ENCODE assay signal across 8 cellular contexts in the genomic region with DNA sequence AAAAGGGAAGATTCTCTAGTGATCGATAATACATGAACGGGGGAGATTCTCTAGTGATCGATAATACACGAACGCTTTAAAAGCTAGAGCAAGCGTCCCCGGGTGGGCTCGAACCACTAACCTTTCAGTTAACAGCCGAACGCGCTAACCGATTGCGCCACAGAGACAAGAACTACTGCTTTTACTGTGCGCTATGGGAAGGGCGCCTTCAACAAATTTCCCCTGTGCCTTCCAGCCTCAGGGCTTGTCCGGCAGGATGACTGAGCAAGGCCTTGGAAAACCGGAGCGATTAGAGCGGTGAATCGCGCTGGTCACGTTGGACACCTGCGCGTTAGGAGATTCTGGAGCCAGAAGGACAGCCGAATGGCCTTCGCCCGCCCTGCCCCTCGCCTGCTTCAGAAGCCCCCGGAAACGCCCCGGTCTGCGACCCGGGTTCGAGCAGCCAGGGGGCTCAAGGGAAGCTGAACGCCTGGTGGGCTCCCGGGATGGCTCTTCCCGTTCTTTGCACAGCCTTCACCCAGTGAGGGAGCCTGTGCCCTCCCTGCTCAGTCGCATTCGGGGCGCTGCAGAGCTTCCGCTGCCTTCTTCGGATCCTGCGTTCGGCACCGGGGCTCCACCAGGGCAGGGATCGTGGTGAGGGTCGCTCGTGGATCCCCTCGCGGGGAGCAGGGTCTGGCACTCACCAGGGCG.
DNase-seq lines count a peak whose midpoint lies in the region; ATAC-seq, FAIRE-seq and TF ChIP-seq lines count a peak whose summit lies in the region.
"Not testable (repeated sequence)": the region's sequence is repeated elsewhere in the genome, so short reads cannot be mapped to it uniquely, and the experiment has no call there.

No MANE protein-coding gene starts in this region.

- not testable (repeated sequence) for H3K36me3 Mint-ChIP-seq in activated naive CD8-positive, alpha-beta T cell treated with anti-CD3 and anti-CD28 coated beads, Interleukin-2, amount 10 ng/mL, durations not matched to agents 7 days and 5 days; effector memory CD8-positive, alpha-beta T cell (ENCODE audit: insufficient read depth); naive thymus-derived CD4-positive, alpha-beta T cell

- intact Hi-C loops in naive thymus-derived CD4-positive, alpha-beta T cell (cut with micrococcal nuclease): not testable (repeated sequence)

- POLR2A ChIA-PET in A549 (lab: Yijun Ruan, JAX); naive thymus-derived CD4-positive, alpha-beta T cell (lab: Charles Lee): not testable (repeated sequence)
- POLR2A ChIA-PET in activated naive CD8-positive, alpha-beta T cell treated with anti-CD3 and anti-CD28 coated beads, Interleukin-2, amount 10 ng/mL, durations not matched to agents 7 days and 5 days (lab: Charles Lee): interaction anchor here (0.6 kb wide), 1 partner anchor 47 kb away, joined by 4 read pairs; no protein-coding TSS in a partner anchor

- not testable (repeated sequence) for TF ChIP-seq POLR2A in A549 (IDR thresholded peaks at IDR 0.05; ENCODE audit: low read length)

- not testable (repeated sequence) for FAIRE-seq in A549 (lab: Jason Lieb, UNC)

- not testable (repeated sequence) for H3K27ac Mint-ChIP-seq in activated naive CD8-positive, alpha-beta T cell treated with anti-CD3 and anti-CD28 coated beads, Interleukin-2, amount 10 ng/mL, durations not matched to agents 7 days and 5 days; naive thymus-derived CD4-positive, alpha-beta T cell
- peak overlapping the region in 1 of 2 donors; percentile 26 for H3K27ac Mint-ChIP-seq in effector memory CD8-positive, alpha-beta T cell

- H3K27me3 ChIP-seq in hepatocyte; naive thymus-derived CD4-positive, alpha-beta T cell (ENCODE audit: control insufficient read depth in 2 of 2, insufficient read depth in 2 of 2, low read length in 2 of 2): not testable (repeated sequence)

- not testable (repeated sequence) for TF ChIP-seq EP300 in A549 (IDR thresholded peaks at IDR 0.05)

- H3K9me2 ChIP-seq in hepatocyte (replicated peaks; ENCODE audit: insufficient read depth): not testable (repeated sequence)

- TF ChIP-seq CTCF in A549 (IDR thresholded peaks at IDR 0.05); hepatocyte (IDR thresholded peaks at IDR 0.05; ENCODE audit: poor library complexity): not testable (repeated sequence)

- H3K36me3 ChIP-seq in hepatocyte (replicated peaks; ENCODE audit: insufficient read depth, low read depth); naive thymus-derived CD4-positive, alpha-beta T cell (ENCODE audit: control insufficient read depth in 2 of 3, insufficient read depth in 3 of 3, low read length in 3 of 3): not testable (repeated sequence)

- H3K4me1 ChIP-seq in A549; hepatocyte (ENCODE audit: insufficient read depth); naive thymus-derived CD4-positive, alpha-beta T cell (ENCODE audit: control insufficient read depth in 2 of 2, insufficient read depth in 2 of 2, low read length in 2 of 2): not testable (repeated sequence)

- H3K4me2 ChIP-seq in A549 (peak overlapping the region; percentile 47; the same call in 1 of the 3 replicates), hepatocyte (peak overlapping the region; percentile 89)

- WGBS in A549 (ENCODE audit: missing lambda C conversion rate): 92% methylated on average over 16 of the region's 51 CpGs
- WGBS in hepatocyte (ENCODE audit: low lambda C conversion rate, missing lambda C conversion rate): 19% methylated on average over 24 of the region's 51 CpGs

- not testable (repeated sequence) for H3K79me2 ChIP-seq in hepatocyte

- not testable (repeated sequence) for H3K9me3 ChIP-seq in A549; hepatocyte (ENCODE audit: low read depth); naive thymus-derived CD4-positive, alpha-beta T cell (ENCODE audit: control insufficient read depth in 2 of 3, low read length in 3 of 3)

- H4K20me1 ChIP-seq in hepatocyte (ENCODE audit: insufficient read depth, poor library complexity, severe bottlenecking): not testable (repeated sequence)

- H3K4me3 ChIP-seq in A549: not testable (repeated sequence)
- H3K4me3 ChIP-seq in hepatocyte: peak overlapping the region; percentile 70
- peak overlapping the region; percentile 30 for H3K4me3 ChIP-seq in naive thymus-derived CD4-positive, alpha-beta T cell (ENCODE audit: low read length)

- H2AFZ ChIP-seq in hepatocyte: peak overlapping the region; percentile 76

- not testable (repeated sequence) for TF ChIP-seq RAD21 in A549 (conservative IDR thresholded peaks at IDR 0.05 in 1 of 2, IDR thresholded peaks at IDR 0.05 in 1 of 2)

- not testable (repeated sequence) for DNase-seq in A549 (ENCODE audit: low read depth in 1 of 2, low spot score in 1 of 2)
- DNase-seq in HS-5 (ENCODE audit: low read depth) (peak; percentile 2), hepatocyte (ENCODE audit: low spot score) (peak; percentile 8)
- peak; percentile 40 to 58 for DNase-seq in activated CD4-positive, alpha-beta T cell treated with anti-CD3 and anti-CD28 coated beads, Interleukin-2, amount 50 U/mL, for 48 hours
- DNase-seq in activated naive CD8-positive, alpha-beta T cell treated with anti-CD3 and anti-CD28 coated beads, Interleukin-2, amount 10 ng/mL, durations not matched to agents 7 days and 5 days: peak; percentile 39
- peak in 1 of 3 experiments; percentile 15 for DNase-seq in effector memory CD8-positive, alpha-beta T cell
- peak in 2 of 9 donors; percentile 25 to 27 for DNase-seq in naive thymus-derived CD4-positive, alpha-beta T cell
- peak; percentile 65 for DNase-seq in stimulated activated CD4-positive, alpha-beta T cell treated with anti-CD3 and anti-CD28 coated beads, Interleukin-15, amount 100 ng/mL, for 24 hours

- H3K4me1 Mint-ChIP-seq in activated naive CD8-positive, alpha-beta T cell treated with anti-CD3 and anti-CD28 coated beads, Interleukin-2, amount 10 ng/mL, durations not matched to agents 7 days and 5 days; effector memory CD8-positive, alpha-beta T cell (ENCODE audit: low read depth in 2 of 2); naive thymus-derived CD4-positive, alpha-beta T cell: not testable (repeated sequence)

- ATAC-seq in A549: peak; percentile 48 to 53; a peak in 3 of 6 replicates
- ATAC-seq in activated naive CD8-positive, alpha-beta T cell treated with anti-CD3 and anti-CD28 coated beads, Interleukin-2, amount 10 ng/mL, durations not matched to agents 7 days and 5 days (ENCODE audit: low read depth): peak; percentile 47
- ATAC-seq in effector memory CD8-positive, alpha-beta T cell (replicated peaks); naive thymus-derived CD4-positive, alpha-beta T cell: not testable (repeated sequence)

- H3K27ac ChIP-seq in A549; hepatocyte; naive thymus-derived CD4-positive, alpha-beta T cell (ENCODE audit: low read depth, low read length): not testable (repeated sequence)

- not testable (repeated sequence) for H3K9me3 Mint-ChIP-seq in activated naive CD8-positive, alpha-beta T cell treated with anti-CD3 and anti-CD28 coated beads, Interleukin-2, amount 10 ng/mL, durations not matched to agents 7 days and 5 days; effector memory CD8-positive, alpha-beta T cell; naive thymus-derived CD4-positive, alpha-beta T cell

- H3K4me3 Mint-ChIP-seq in activated naive CD8-positive, alpha-beta T cell treated with anti-CD3 and anti-CD28 coated beads, Interleukin-2, amount 10 ng/mL, durations not matched to agents 7 days and 5 days: peak overlapping the region; percentile 78
- H3K4me3 Mint-ChIP-seq in effector memory CD8-positive, alpha-beta T cell: peak overlapping the region; percentile 75 to 76
- H3K4me3 Mint-ChIP-seq in naive thymus-derived CD4-positive, alpha-beta T cell: peak overlapping the region; percentile 66 to 87 (median 82)

- CTCF ChIA-PET in A549 (lab: Yijun Ruan, JAX); naive thymus-derived CD4-positive, alpha-beta T cell (lab: Charles Lee): not testable (repeated sequence)

- H3K27me3 Mint-ChIP-seq in activated naive CD8-positive, alpha-beta T cell treated with anti-CD3 and anti-CD28 coated beads, Interleukin-2, amount 10 ng/mL, durations not matched to agents 7 days and 5 days: peaks cover 14% of the 10 kb centered on the region
- H3K27me3 Mint-ChIP-seq in effector memory CD8-positive, alpha-beta T cell: peaks cover 5 to 10% of the 10 kb centered on the region in 2 donors
- peaks cover 5 to 18% (median 9%) of the 10 kb centered on the region in 5 donors for H3K27me3 Mint-ChIP-seq in naive thymus-derived CD4-positive, alpha-beta T cell
